2 cellular contexts compared by ENCODE assay signal in genomic region chr6:90859612-90860011, GRCh38.
TF ChIP-seq lines count a peak whose summit lies in the region.

No MANE protein-coding gene starts in this region.

TF ChIP-seq in GM23338, 12 proteins besides CTCF, POLR2A, EP300 and RAD21:
- TF ChIP-seq, protein P1, sequence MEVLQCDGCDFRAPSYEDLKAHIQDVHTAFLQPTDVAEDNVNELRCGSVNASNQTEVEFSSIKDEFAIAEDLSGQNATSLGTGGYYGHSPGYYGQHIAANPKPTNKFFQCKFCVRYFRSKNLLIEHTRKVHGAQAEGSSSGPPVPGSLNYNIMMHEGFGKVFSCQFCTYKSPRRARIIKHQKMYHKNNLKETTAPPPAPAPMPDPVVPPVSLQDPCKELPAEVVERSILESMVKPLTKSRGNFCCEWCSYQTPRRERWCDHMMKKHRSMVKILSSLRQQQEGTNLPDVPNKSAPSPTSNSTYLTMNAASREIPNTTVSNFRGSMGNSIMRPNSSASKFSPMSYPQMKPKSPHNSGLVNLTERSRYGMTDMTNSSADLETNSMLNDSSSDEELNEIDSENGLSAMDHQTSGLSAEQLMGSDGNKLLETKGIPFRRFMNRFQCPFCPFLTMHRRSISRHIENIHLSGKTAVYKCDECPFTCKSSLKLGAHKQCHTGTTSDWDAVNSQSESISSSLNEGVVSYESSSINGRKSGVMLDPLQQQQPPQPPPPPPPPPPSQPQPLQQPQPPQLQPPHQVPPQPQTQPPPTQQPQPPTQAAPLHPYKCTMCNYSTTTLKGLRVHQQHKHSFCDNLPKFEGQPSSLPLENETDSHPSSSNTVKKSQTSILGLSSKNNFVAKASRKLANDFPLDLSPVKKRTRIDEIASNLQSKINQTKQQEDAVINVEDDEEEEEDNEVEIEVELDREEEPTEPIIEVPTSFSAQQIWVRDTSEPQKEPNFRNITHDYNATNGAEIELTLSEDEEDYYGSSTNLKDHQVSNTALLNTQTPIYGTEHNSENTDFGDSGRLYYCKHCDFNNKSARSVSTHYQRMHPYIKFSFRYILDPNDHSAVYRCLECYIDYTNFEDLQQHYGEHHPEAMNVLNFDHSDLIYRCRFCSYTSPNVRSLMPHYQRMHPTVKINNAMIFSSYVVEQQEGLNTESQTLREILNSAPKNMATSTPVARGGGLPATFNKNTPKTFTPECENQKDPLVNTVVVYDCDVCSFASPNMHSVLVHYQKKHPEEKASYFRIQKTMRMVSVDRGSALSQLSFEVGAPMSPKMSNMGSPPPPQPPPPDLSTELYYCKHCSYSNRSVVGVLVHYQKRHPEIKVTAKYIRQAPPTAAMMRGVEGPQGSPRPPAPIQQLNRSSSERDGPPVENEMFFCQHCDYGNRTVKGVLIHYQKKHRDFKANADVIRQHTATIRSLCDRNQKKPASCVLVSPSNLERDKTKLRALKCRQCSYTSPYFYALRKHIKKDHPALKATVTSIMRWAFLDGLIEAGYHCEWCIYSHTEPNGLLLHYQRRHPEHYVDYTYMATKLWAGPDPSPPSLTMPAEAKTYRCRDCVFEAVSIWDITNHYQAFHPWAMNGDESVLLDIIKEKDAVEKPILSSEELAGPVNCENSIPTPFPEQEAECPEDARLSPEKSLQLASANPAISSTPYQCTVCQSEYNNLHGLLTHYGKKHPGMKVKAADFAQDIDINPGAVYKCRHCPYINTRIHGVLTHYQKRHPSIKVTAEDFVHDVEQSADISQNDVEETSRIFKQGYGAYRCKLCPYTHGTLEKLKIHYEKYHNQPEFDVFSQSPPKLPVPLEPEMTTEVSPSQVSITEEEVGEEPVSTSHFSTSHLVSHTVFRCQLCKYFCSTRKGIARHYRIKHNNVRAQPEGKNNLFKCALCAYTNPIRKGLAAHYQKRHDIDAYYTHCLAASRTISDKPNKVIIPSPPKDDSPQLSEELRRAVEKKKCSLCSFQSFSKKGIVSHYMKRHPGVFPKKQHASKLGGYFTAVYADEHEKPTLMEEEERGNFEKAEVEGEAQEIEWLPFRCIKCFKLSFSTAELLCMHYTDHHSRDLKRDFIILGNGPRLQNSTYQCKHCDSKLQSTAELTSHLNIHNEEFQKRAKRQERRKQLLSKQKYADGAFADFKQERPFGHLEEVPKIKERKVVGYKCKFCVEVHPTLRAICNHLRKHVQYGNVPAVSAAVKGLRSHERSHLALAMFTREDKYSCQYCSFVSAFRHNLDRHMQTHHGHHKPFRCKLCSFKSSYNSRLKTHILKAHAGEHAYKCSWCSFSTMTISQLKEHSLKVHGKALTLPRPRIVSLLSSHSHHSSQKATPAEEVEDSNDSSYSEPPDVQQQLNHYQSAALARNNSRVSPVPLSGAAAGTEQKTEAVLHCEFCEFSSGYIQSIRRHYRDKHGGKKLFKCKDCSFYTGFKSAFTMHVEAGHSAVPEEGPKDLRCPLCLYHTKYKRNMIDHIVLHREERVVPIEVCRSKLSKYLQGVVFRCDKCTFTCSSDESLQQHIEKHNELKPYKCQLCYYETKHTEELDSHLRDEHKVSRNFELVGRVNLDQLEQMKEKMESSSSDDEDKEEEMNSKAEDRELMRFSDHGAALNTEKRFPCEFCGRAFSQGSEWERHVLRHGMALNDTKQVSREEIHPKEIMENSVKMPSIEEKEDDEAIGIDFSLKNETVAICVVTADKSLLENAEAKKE (CRISPR knock-in tag; IDR thresholded peaks at IDR 0.05): no peak
- TF ChIP-seq POLR2AphosphoS5 (IDR thresholded peaks at IDR 0.05; ENCODE audit: low read depth) (no peak), ETS1 (IDR thresholded peaks at IDR 0.05) (no peak), EZH2 (IDR thresholded peaks at IDR 0.05; ENCODE audit: low read depth, unreplicated experiment) (no peak), ZNF331 (CRISPR knock-in tag; IDR thresholded peaks at IDR 0.05; ENCODE audit: low read depth) (no peak), NANOG (IDR thresholded peaks at IDR 0.05; ENCODE audit: borderline replicate concordance) (no peak), ZNF114 (CRISPR knock-in tag; IDR thresholded peaks at IDR 0.05) (no peak), EZH2phosphoT487 (IDR thresholded peaks at IDR 0.05; ENCODE audit: unreplicated experiment) (no peak), STAT1 (IDR thresholded peaks at IDR 0.05; ENCODE audit: unreplicated experiment) (no peak), CREB1 (CRISPR knock-in tag; IDR thresholded peaks at IDR 0.05; ENCODE audit: low read depth) (no peak), JUNB (IDR thresholded peaks at IDR 0.05; ENCODE audit: unreplicated experiment) (no peak)
- TF ChIP-seq, protein P2, sequence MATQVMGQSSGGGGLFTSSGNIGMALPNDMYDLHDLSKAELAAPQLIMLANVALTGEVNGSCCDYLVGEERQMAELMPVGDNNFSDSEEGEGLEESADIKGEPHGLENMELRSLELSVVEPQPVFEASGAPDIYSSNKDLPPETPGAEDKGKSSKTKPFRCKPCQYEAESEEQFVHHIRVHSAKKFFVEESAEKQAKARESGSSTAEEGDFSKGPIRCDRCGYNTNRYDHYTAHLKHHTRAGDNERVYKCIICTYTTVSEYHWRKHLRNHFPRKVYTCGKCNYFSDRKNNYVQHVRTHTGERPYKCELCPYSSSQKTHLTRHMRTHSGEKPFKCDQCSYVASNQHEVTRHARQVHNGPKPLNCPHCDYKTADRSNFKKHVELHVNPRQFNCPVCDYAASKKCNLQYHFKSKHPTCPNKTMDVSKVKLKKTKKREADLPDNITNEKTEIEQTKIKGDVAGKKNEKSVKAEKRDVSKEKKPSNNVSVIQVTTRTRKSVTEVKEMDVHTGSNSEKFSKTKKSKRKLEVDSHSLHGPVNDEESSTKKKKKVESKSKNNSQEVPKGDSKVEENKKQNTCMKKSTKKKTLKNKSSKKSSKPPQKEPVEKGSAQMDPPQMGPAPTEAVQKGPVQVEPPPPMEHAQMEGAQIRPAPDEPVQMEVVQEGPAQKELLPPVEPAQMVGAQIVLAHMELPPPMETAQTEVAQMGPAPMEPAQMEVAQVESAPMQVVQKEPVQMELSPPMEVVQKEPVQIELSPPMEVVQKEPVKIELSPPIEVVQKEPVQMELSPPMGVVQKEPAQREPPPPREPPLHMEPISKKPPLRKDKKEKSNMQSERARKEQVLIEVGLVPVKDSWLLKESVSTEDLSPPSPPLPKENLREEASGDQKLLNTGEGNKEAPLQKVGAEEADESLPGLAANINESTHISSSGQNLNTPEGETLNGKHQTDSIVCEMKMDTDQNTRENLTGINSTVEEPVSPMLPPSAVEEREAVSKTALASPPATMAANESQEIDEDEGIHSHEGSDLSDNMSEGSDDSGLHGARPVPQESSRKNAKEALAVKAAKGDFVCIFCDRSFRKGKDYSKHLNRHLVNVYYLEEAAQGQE (IDR thresholded peaks at IDR 0.05; ENCODE audit: unreplicated experiment): no peak

TF ChIP-seq in H1, 55 proteins besides CTCF, POLR2A, EP300 and RAD21:
- TF ChIP-seq YY1 (IDR thresholded peaks at IDR 0.05; ENCODE audit: low read depth, low read length): no peak
- no peak for TF ChIP-seq JUND (IDR thresholded peaks at IDR 0.05; ENCODE audit: low read length)
- TF ChIP-seq CEBPB (IDR thresholded peaks at IDR 0.05; ENCODE audit: low read depth, low read length): no peak
- no peak for TF ChIP-seq GABPA (IDR thresholded peaks at IDR 0.05; ENCODE audit: borderline replicate concordance, insufficient read depth, low read length)
- TF ChIP-seq SRF (IDR thresholded peaks at IDR 0.05; ENCODE audit: low read depth, low read length): no peak
- no peak for TF ChIP-seq CHD1 (IDR thresholded peaks at IDR 0.05; ENCODE audit: low read depth, low read length)
- TF ChIP-seq SP2 (IDR thresholded peaks at IDR 0.05; ENCODE audit: low read length): no peak
TF ChIP-seq in H1: peak in this region for 0.
